ENCODE assay signal across 23 cellular contexts in the genomic region with DNA sequence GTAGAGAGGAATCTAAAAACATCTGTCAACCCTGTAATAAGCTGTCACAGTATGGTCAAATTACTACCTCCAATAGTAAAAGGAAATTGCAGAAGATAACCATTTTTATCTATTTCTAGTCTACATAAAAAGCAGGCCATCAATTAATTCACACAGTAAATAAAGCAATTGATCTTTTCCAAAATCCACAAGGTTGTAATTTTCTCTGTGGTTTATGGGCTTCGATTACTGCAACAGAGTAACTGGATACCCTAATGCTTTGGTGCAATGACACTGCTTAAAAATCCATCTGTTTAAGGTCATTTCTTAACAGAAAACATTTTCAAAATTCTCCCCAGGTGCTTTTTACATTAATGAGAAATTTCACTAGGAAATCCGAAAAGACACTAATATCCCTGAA. TPM values are rescaled to one million over a fixed set of nuclear protein-coding genes. Genes with fewer than 3 reads are reported as not detected.
A peak's percentile ranks its signal among the peaks of the same experiment; 100 is the strongest.
DNase-seq lines count a peak whose midpoint lies in the region; ATAC-seq and TF ChIP-seq lines count a peak whose summit lies in the region.
"Had no signal": no experiment of that assay in that cellular context is flagged by ENCODE, and none has a peak within 500 bp of the region (broad histone marks: within the 10 kb centered on the region; RNA-seq: fewer than 3 reads in every experiment).

No MANE protein-coding gene starts in this region.

- ATAC-seq in activated naive CD4-positive, alpha-beta T cell treated with anti-CD3 and anti-CD28 coated beads, Interleukin-2, amount 50 U/mL, for 72 hours: no peak
- ATAC-seq in HG03439 (IDR thresholded peaks at IDR 0.05; ENCODE audit: unreplicated experiment): no peak
- ATAC-seq: K562, mucosa of descending colon had no signal

- intact Hi-C loops in activated naive CD4-positive, alpha-beta T cell treated with anti-CD3 and anti-CD28 coated beads for 36 hours (cut with micrococcal nuclease): no loop called here

- TF ChIP-seq CTCF in chondrocyte (IDR thresholded peaks at IDR 0.05) (no peak), osteocyte (IDR thresholded peaks at IDR 0.05) (no peak)

- H3K27ac Mint-ChIP-seq in activated naive CD4-positive, alpha-beta T cell treated with anti-CD3 and anti-CD28 coated beads for 36 hours: peak overlapping the region; percentile 25
- peak overlapping the region in 1 of 2 donors; percentile 71 for H3K27ac Mint-ChIP-seq in activated naive CD4-positive, alpha-beta T cell treated with anti-CD3 and anti-CD28 coated beads, Interleukin-2, amount 50 U/mL, for 72 hours
- H3K27ac Mint-ChIP-seq in chondrocyte (ENCODE audit: unreplicated experiment) (peak overlapping the region; percentile 28), osteocyte (ENCODE audit: unreplicated experiment) (peak overlapping the region; percentile 78)
- H3K27ac Mint-ChIP-seq: endodermal cell, progenitor cell of endocrine pancreas had no signal

- H3K27me3 Mint-ChIP-seq in activated naive CD4-positive, alpha-beta T cell treated with anti-CD3 and anti-CD28 coated beads for 36 hours (ENCODE audit: low read depth): no peaks in the 10 kb centered on the region
- H3K27me3 Mint-ChIP-seq in chondrocyte (ENCODE audit: low read depth) (no peaks in the 10 kb centered on the region), osteocyte (ENCODE audit: unreplicated experiment) (no peaks in the 10 kb centered on the region)
- H3K27me3 Mint-ChIP-seq: progenitor cell of endocrine pancreas had no signal

- no peak for DNase-seq in activated naive CD4-positive, alpha-beta T cell treated with anti-CD3 and anti-CD28 coated beads for 36 hours
- DNase-seq in activated naive CD4-positive, alpha-beta T cell treated with anti-CD3 and anti-CD28 coated beads, Interleukin-2, amount 50 U/mL, for 72 hours (ENCODE audit: low spot score in 2 of 2): no peak
- DNase-seq in NCI-H2227 treated with DMSO at 0.1 percent for 48 hours (lab: John Stamatoyannopoulos, UW): peak; percentile 80
- DNase-seq in chondrocyte (ENCODE audit: low spot score): no peak
- DNase-seq in osteocyte (ENCODE audit: extremely low spot score, unreplicated experiment): no peak
- DNase-seq in GOT3 (lab: John Stamatoyannopoulos, UW): no peak
- no peak for DNase-seq in cerebellum (ENCODE audit: low spot score)
- DNase-seq: activated CD4-positive, alpha-beta T cell treated with anti-CD3 and anti-CD28 coated beads for 48 hours; amygdala; BE2C; Caco-2; DMS79 treated with DMSO at 0.1 percent for 48 hours; endodermal cell; mucosa of descending colon; NCI-H2107; Peyer's patch; SJCRH30; stimulated activated CD8-positive, alpha-beta memory T cell treated with anti-CD3 and anti-CD28 coated beads, Interleukin-4, amount 100 ng/mL, for 48 hours; substantia nigra had no signal

- H3K4me3 Mint-ChIP-seq in activated naive CD4-positive, alpha-beta T cell treated with anti-CD3 and anti-CD28 coated beads for 36 hours: no peak overlapping the region
- H3K4me3 Mint-ChIP-seq in chondrocyte (ENCODE audit: unreplicated experiment) (no peak overlapping the region), osteocyte (ENCODE audit: unreplicated experiment) (no peak overlapping the region)
- H3K4me3 Mint-ChIP-seq: endodermal cell; T-helper 1 cell treated with Interleukin-12 subunit alpha and Interleukin-12 subunit beta and Interleukin-4 antibody, amounts not matched to agents 30 μg/mL and 1 μg/mL, for 36 hours had no signal

- peaks cover 36% of the 10 kb centered on the region for H3K36me3 Mint-ChIP-seq in activated naive CD4-positive, alpha-beta T cell treated with anti-CD3 and anti-CD28 coated beads for 36 hours (ENCODE audit: low read depth)
- H3K36me3 Mint-ChIP-seq in activated naive CD4-positive, alpha-beta T cell treated with anti-CD3 and anti-CD28 coated beads, Interleukin-2, amount 50 U/mL, for 72 hours: peaks cover 6 to 54% of the 10 kb centered on the region in 2 donors
- peaks cover 6% of the 10 kb centered on the region for H3K36me3 Mint-ChIP-seq in chondrocyte (ENCODE audit: low read depth)
- peaks cover 40% of the 10 kb centered on the region for H3K36me3 Mint-ChIP-seq in osteocyte (ENCODE audit: unreplicated experiment)

- CTCF ChIA-PET in activated naive CD4-positive, alpha-beta T cell treated with anti-CD3 and anti-CD28 coated beads for 36 hours (lab: Charles Lee): interaction anchor here (0.6 kb wide), 2 partner anchors 31 to 61 kb away, joined by 3 to 4 read pairs; no protein-coding TSS in a partner anchor

- peaks cover 65% of the 10 kb centered on the region for H3K4me1 Mint-ChIP-seq in activated naive CD4-positive, alpha-beta T cell treated with anti-CD3 and anti-CD28 coated beads for 36 hours (ENCODE audit: low read depth)
- H3K4me1 Mint-ChIP-seq in chondrocyte (ENCODE audit: low read depth) (peaks cover 61% of the 10 kb centered on the region), osteocyte (ENCODE audit: unreplicated experiment) (peaks cover 83% of the 10 kb centered on the region)
- H3K4me1 Mint-ChIP-seq: endodermal cell had no signal

- H3K9me3 Mint-ChIP-seq in activated naive CD4-positive, alpha-beta T cell treated with anti-CD3 and anti-CD28 coated beads for 36 hours: peaks cover 5% of the 10 kb centered on the region
- H3K9me3 Mint-ChIP-seq in activated naive CD4-positive, alpha-beta T cell treated with anti-CD3 and anti-CD28 coated beads, Interleukin-2, amount 50 U/mL, for 72 hours: no peaks in the 10 kb centered on the region
- H3K9me3 Mint-ChIP-seq in chondrocyte (ENCODE audit: low read depth): no peaks in the 10 kb centered on the region
- H3K9me3 Mint-ChIP-seq in osteocyte (ENCODE audit: unreplicated experiment): no peaks in the 10 kb centered on the region

RNA-seq across cellular contexts. Expression of a gene that starts 23.9 kb away (rescaled TPM):
- 10 to 100 TPM; 41.7 to 44.3 TPM for total RNA-seq in activated naive CD4-positive, alpha-beta T cell treated with anti-CD3 and anti-CD28 coated beads for 36 hours
- total RNA-seq in activated naive CD4-positive, alpha-beta T cell treated with anti-CD3 and anti-CD28 coated beads, Interleukin-2, amount 50 U/mL, for 72 hours: 10 to 100 TPM; 54.4 to 73.3 TPM
- total RNA-seq in chondrocyte (87.4 to 108 TPM (median 104 TPM) in 3 replicates), osteocyte (146 and 156 TPM in 2 replicates), cerebellum (41.6 TPM)

RNA-seq across cellular contexts. Expression of a gene that starts 50.9 kb away (rescaled TPM):
- 1 to 10 TPM; 8.0 to 8.5 TPM for total RNA-seq in activated naive CD4-positive, alpha-beta T cell treated with anti-CD3 and anti-CD28 coated beads for 36 hours
- total RNA-seq in activated naive CD4-positive, alpha-beta T cell treated with anti-CD3 and anti-CD28 coated beads, Interleukin-2, amount 50 U/mL, for 72 hours: 10 to 100 TPM; 12.0 to 16.9 TPM
- total RNA-seq in chondrocyte (17.6 to 25.4 TPM (median 18.9 TPM) in 3 replicates), osteocyte (23.7 and 24.8 TPM in 2 replicates), cerebellum (15.9 TPM)
